8 cellular contexts compared by ENCODE assay signal in genomic region chr1:25799758-25800537, GRCh38. TPM values are rescaled to one million over a fixed set of nuclear protein-coding genes. Genes with fewer than 3 reads are reported as not detected.
DNase-seq lines count a peak whose midpoint lies in the region; ATAC-seq and FAIRE-seq lines count a peak whose summit lies in the region.

Gene SELENON, plus strand, starts transcription at chr1:25800193. Its CDS starts 38 bp downstream, at chr1:25800231.

- DNase-seq in COLO668 (lab: John Stamatoyannopoulos, UW; ENCODE audit: unreplicated experiment) (peak; percentile 85), HuH-7.5 (ENCODE audit: low spot score) (peak; percentile 79), T-helper 9 cell (peak; percentile 34), dermis blood vessel endothelial cell (peak; percentile 63), left colon (peak in 1 of 2 donors; percentile 66), GM19239 (ENCODE audit: insufficient read length, low spot score) (no peak), activated gamma-delta T cell treated with Interleukin-2 at 50 U/mL for 16 hours (no peak)
- peak; percentile 9 to 47 for DNase-seq in stimulated activated CD4-positive, alpha-beta T cell treated with anti-CD3 and anti-CD28 coated beads, Interleukin-4, amount 100 ng/mL, for 4 hours

- FAIRE-seq in GM19239 (lab: Jason Lieb, UNC): no peak

- intact Hi-C loops in left colon (cut with DNase I, micrococcal nuclease): loop anchor here (5.0 kb wide), 2 partner anchors 188 to 193 kb away; no protein-coding TSS in a partner anchor

- ATAC-seq in left colon: peak; percentile 69

RNA-seq across cellular contexts. Expression of gene SELENON, which starts in this region (rescaled TPM):
- 34.7 and 100 TPM in 2 replicates for total RNA-seq in dermis blood vessel endothelial cell
- total RNA-seq in left colon: 10 to 100 TPM; 29.6 to 33.2 TPM

Comparison
In these comparisons a context has a peak if more than half of its experiments do, and no peak if none do; other contexts are left out.
1. DNase-seq: peak in COLO668 (single experiment), HuH-7.5 (single experiment), T-helper 9 cell (single experiment), dermis blood vessel endothelial cell (single experiment) and stimulated activated CD4-positive, alpha-beta T cell treated with anti-CD3 and anti-CD28 coated beads, Interleukin-4, amount 100 ng/mL, for 4 hours (2 of 2); none in GM19239 (single experiment) and activated gamma-delta T cell treated with Interleukin-2 at 50 U/mL for 16 hours (single experiment).